Comparison of ENCODE assay signal across 12 cellular contexts in the genomic region with DNA sequence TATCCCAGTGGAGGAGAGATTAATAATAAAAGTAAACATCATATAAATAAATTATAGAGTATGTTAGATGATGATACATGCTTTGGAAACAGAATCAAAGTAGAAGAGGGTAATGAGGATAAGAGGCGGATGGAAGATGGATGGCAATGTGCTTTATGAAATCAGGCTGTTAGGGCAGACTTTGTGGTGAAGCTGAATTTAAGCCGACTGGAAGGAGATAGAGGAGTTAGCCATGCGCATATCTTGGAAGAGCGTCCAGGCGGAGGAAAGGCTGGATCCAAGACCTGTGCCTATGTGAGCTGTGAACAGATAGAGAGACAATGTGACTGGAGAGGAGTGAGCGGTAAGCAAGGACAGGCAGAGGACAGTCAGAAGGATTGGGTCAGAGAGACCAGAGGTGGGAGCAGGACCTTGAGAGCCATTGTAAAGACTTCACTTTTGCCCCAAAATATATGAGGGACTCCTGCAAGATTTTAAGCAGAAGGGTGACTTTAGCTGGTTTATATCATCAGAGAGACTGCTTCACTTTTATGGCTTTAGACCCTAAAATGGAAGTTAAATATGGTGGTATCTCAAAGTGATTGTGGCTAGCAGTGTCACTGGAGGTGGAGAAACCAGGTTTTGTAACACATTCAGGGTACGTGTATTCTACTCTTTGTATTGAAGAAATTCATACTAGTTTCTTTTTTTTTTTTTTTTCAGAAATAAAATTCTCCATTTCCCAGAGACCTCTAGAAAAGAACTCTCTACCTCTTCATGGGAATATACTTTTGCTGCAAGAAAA.
"Had no signal": no experiment of that assay in that cellular context is flagged by ENCODE, and none has a peak within 500 bp of the region (broad histone marks: within the 10 kb centered on the region; RNA-seq: fewer than 3 reads in every experiment).

No MANE protein-coding gene starts in this region.

- H3K9me3 ChIP-seq: pancreas, upper lobe of right lung had no signal

- H3K9me3 Mint-ChIP-seq: activated B cell treated with CpG ODN at 0.5 μM for 24 hours; activated CD4-positive, alpha-beta T cell treated with anti-CD3 and anti-CD28 coated beads, Interleukin-2, amount 10 ng/mL, durations not matched to agents 24 days and 14 days; activated naive CD4-positive, alpha-beta T cell treated with anti-CD3 and anti-CD28 coated beads for 36 hours; dendritic cell treated with granulocyte-macrophage colony-stimulating factor and Interleukin-4, amounts not matched to agents 40 ng/mL and 50 ng/mL, for 4 days; T-helper 1 cell treated with Interleukin-12 subunit alpha and Interleukin-12 subunit beta and Interleukin-4 antibody, amounts not matched to agents 30 μg/mL and 1 μg/mL, for 36 hours had no signal

- DNase-seq: activated B cell treated with CpG ODN at 0.5 μM for 24 hours; activated CD4-positive, alpha-beta T cell treated with anti-CD3 and anti-CD28 coated beads, Interleukin-2, amount 10 ng/mL, durations not matched to agents 24 days and 14 days; activated naive CD4-positive, alpha-beta T cell treated with anti-CD3 and anti-CD28 coated beads for 36 hours; left cardiac atrium; pancreas; stimulated activated CD4-positive, alpha-beta T cell treated with anti-CD3 and anti-CD28 coated beads, Interleukin-2, amount 100 ng/mL, for 24 hours; stimulated activated naive CD4-positive, alpha-beta T cell; upper lobe of right lung had no signal

- H3K36me3 ChIP-seq: pancreas, upper lobe of right lung had no signal

- FAIRE-seq: pancreas had no signal

- H3K27me3 Mint-ChIP-seq: activated B cell treated with CpG ODN at 0.5 μM for 24 hours; central memory CD8-positive, alpha-beta T cell; dendritic cell treated with granulocyte-macrophage colony-stimulating factor and Interleukin-4, amounts not matched to agents 40 ng/mL and 50 ng/mL, for 4 days; memory B cell had no signal

- H3K4me3 ChIP-seq: pancreas, upper lobe of right lung had no signal

- H3K36me3 Mint-ChIP-seq: memory B cell had no signal

- H3K4me1 Mint-ChIP-seq: activated B cell treated with CpG ODN at 0.5 μM for 24 hours; activated CD4-positive, alpha-beta T cell treated with anti-CD3 and anti-CD28 coated beads, Interleukin-2, amount 10 ng/mL, durations not matched to agents 24 days and 14 days; central memory CD8-positive, alpha-beta T cell; memory B cell had no signal

- ATAC-seq: upper lobe of right lung had no signal

- H3K27ac Mint-ChIP-seq: activated B cell treated with CpG ODN at 0.5 μM for 24 hours; activated CD4-positive, alpha-beta T cell treated with anti-CD3 and anti-CD28 coated beads, Interleukin-2, amount 10 ng/mL, durations not matched to agents 24 days and 14 days; activated naive CD4-positive, alpha-beta T cell treated with anti-CD3 and anti-CD28 coated beads for 36 hours; dendritic cell treated with granulocyte-macrophage colony-stimulating factor and Interleukin-4, amounts not matched to agents 40 ng/mL and 50 ng/mL, for 4 days; memory B cell; T-helper 1 cell treated with Interleukin-12 subunit alpha and Interleukin-12 subunit beta and Interleukin-4 antibody, amounts not matched to agents 30 μg/mL and 1 μg/mL, for 36 hours had no signal

- H3K4me3 Mint-ChIP-seq: activated B cell treated with CpG ODN at 0.5 μM for 24 hours; activated CD4-positive, alpha-beta T cell treated with anti-CD3 and anti-CD28 coated beads, Interleukin-2, amount 10 ng/mL, durations not matched to agents 24 days and 14 days; activated naive CD4-positive, alpha-beta T cell treated with anti-CD3 and anti-CD28 coated beads for 36 hours; central memory CD8-positive, alpha-beta T cell; dendritic cell treated with granulocyte-macrophage colony-stimulating factor and Interleukin-4, amounts not matched to agents 40 ng/mL and 50 ng/mL, for 4 days; memory B cell; T-helper 1 cell treated with Interleukin-12 subunit alpha and Interleukin-12 subunit beta and Interleukin-4 antibody, amounts not matched to agents 30 μg/mL and 1 μg/mL, for 36 hours had no signal

- H3K27ac ChIP-seq: pancreas, upper lobe of right lung had no signal

- H3K27me3 ChIP-seq: pancreas, upper lobe of right lung had no signal

- H3K4me1 ChIP-seq: upper lobe of right lung had no signal
